ENCODE assay signal across 19 cellular contexts in genomic region chr19:57706346-57706745, GRCh38. TPM values are rescaled to one million over a fixed set of nuclear protein-coding genes. Genes with fewer than 3 reads are reported as not detected.
DNase-seq lines count a peak whose midpoint lies in the region; ATAC-seq, FAIRE-seq and TF ChIP-seq lines count a peak whose summit lies in the region.
"Had no signal": no experiment of that assay in that cellular context is flagged by ENCODE, and none has a peak within 500 bp of the region (broad histone marks: within the 10 kb centered on the region; RNA-seq: fewer than 3 reads in every experiment).

No MANE protein-coding gene starts in this region.

- no peak overlapping the region for H2BK12ac ChIP-seq in trophoblast cell (ENCODE audit: low read length)

- no peak for DNase-seq in A549 (ENCODE audit: low read depth in 1 of 2, low spot score in 1 of 2)
- no peak for DNase-seq in activated B cell treated with CpG ODN at 0.5 μM for 24 hours
- no peak for DNase-seq in trophoblast cell
- no peak for DNase-seq in NCI-H69 (lab: John Stamatoyannopoulos, UW)
- DNase-seq in NCI-H82 treated with DMSO at 0.1 percent for 48 hours (lab: John Stamatoyannopoulos, UW; ENCODE audit: unreplicated experiment) = no peak
- no peak for DNase-seq in GM19240 (ENCODE audit: insufficient read length, low spot score)
- no peak for DNase-seq in stimulated activated CD4-positive, alpha-beta T cell treated with anti-CD3 and anti-CD28 coated beads, Interleukin-2, amount 100 ng/mL, for 24 hours
- DNase-seq: AML-193; CD4-positive, alpha-beta T cell; GDM1; NCI-H1417; NCI-H2029; NCI-H2171 treated with DMSO at 0.1 percent for 48 hours; NCI-H510A; SHP77 treated with DMSO at 0.1 percent for 48 hours had no signal

- H4K8ac ChIP-seq in trophoblast cell (ENCODE audit: low read depth, low read length) = no peak overlapping the region

- H3K4me3 ChIP-seq in A549 (no peak overlapping the region), liver (ENCODE audit: low read depth in 1 of 3, low read length in 3 of 3) (peak overlapping the region in 2 of 3 donors; percentile 44 to 61), trophoblast cell (ENCODE audit: low read depth, low read length) (no peak overlapping the region)

- H3K79me1 ChIP-seq in trophoblast cell (ENCODE audit: low read length) = peaks cover 5% of the 10 kb centered on the region

- no peak for FAIRE-seq in A549 (lab: Jason Lieb, UNC)
- FAIRE-seq: D721Med, H54, RCC 7860 had no signal

- H2AFZ ChIP-seq in trophoblast cell (ENCODE audit: insufficient read depth, low read length, poor library complexity) = no peak overlapping the region

- H3K9me3 Mint-ChIP-seq in activated B cell treated with CpG ODN at 0.5 μM for 24 hours = peaks cover 18% of the 10 kb centered on the region

- H2BK5ac ChIP-seq in trophoblast cell (ENCODE audit: low read depth, low read length, poor library complexity) = no peak overlapping the region

- H3K4ac ChIP-seq in trophoblast cell (ENCODE audit: low read depth, low read length) = peak overlapping the region; percentile 28

- no peak for TF ChIP-seq RAD21 in A549 (conservative IDR thresholded peaks at IDR 0.05 in 1 of 2, IDR thresholded peaks at IDR 0.05 in 1 of 2)
- no peak for TF ChIP-seq RAD21 in liver (IDR thresholded peaks at IDR 0.05)

- H3K4me1 ChIP-seq in A549 (no peaks in the 10 kb centered on the region), liver (ENCODE audit: control insufficient read depth in 4 of 4, insufficient read depth in 4 of 4, low read length in 3 of 4) (peaks cover 0 to 5% (median 1%) of the 10 kb centered on the region in 4 donors), trophoblast cell (ENCODE audit: control insufficient read depth in 1 of 2, insufficient read depth in 2 of 2, low read length in 2 of 2) (peaks cover 9% of the 10 kb centered on the region in 2 experiments)

- no peak overlapping the region for H2BK120ac ChIP-seq in trophoblast cell (ENCODE audit: insufficient read depth, low read length, poor library complexity)

- peak overlapping the region; percentile 27 for H3K27ac Mint-ChIP-seq in activated B cell treated with CpG ODN at 0.5 μM for 24 hours

- no peak overlapping the region for H3K18ac ChIP-seq in trophoblast cell (ENCODE audit: low read length)

- no peak overlapping the region for H3K23ac ChIP-seq in trophoblast cell (ENCODE audit: low read length)

- H2AK5ac ChIP-seq in trophoblast cell (ENCODE audit: low read length) = no peak overlapping the region

- no peak for ATAC-seq in A549
- ATAC-seq in activated B cell treated with CpG ODN at 0.5 μM for 24 hours (ENCODE audit: low read depth) = no peak

- intact Hi-C loops in activated B cell treated with CpG ODN at 0.5 μM for 24 hours (cut with micrococcal nuclease) = no loop called here

- peaks cover 95% of the 10 kb centered on the region for H3K9me3 ChIP-seq in A549
- peaks cover 47 to 67% (median 53%) of the 10 kb centered on the region in 4 donors for H3K9me3 ChIP-seq in liver (ENCODE audit: control insufficient read depth in 4 of 4, low read length in 3 of 4)
- no peaks in the 10 kb centered on the region for H3K9me3 ChIP-seq in trophoblast cell (ENCODE audit: insufficient read depth, low read depth, low read length)

- peaks cover 46% of the 10 kb centered on the region for H3K4me1 Mint-ChIP-seq in activated B cell treated with CpG ODN at 0.5 μM for 24 hours

- peaks cover 0 to 14% (median 9%) of the 10 kb centered on the region in 4 donors for H3K36me3 ChIP-seq in liver (ENCODE audit: control insufficient read depth in 4 of 4, insufficient read depth in 3 of 4, low read depth in 1 of 4, low read length in 3 of 4)
- H3K36me3 ChIP-seq in trophoblast cell (ENCODE audit: control insufficient read depth in 1 of 2, insufficient read depth in 2 of 2, low read length in 2 of 2) = peaks cover 12 to 37% of the 10 kb centered on the region in 2 experiments

- no peak for TF ChIP-seq POLR2A in A549 (IDR thresholded peaks at IDR 0.05; ENCODE audit: low read length)

- TF ChIP-seq EP300 in A549 (IDR thresholded peaks at IDR 0.05) = no peak

- peaks cover 10% of the 10 kb centered on the region for H3K79me2 ChIP-seq in trophoblast cell (ENCODE audit: control insufficient read depth, insufficient read depth, low read length, poor library complexity)

- POLR2A ChIA-PET in A549 (lab: Yijun Ruan, JAX) (no interaction called here), activated B cell treated with CpG ODN at 0.5 μM for 24 hours (lab: Charles Lee) (no interaction called here)

- WGBS in A549 (ENCODE audit: missing lambda C conversion rate) = 95% methylated on average over 1 of the region's 1 CpG
- WGBS in liver = 98% methylated on average over 1 of the region's 1 CpG
- WGBS in trophoblast cell (ENCODE audit: extremely low coverage, insufficient coverage, insufficient read length) = no CpG with 5 or more reads among the region's 1 CpG

- H3K27ac ChIP-seq in A549 = no peak overlapping the region
- no peak overlapping the region for H3K27ac ChIP-seq in liver (ENCODE audit: low read depth in 1 of 2, low read length in 2 of 2)
- H3K27ac ChIP-seq in trophoblast cell (ENCODE audit: low read depth, low read length) = no peak overlapping the region

- TF ChIP-seq CTCF in A549 (IDR thresholded peaks at IDR 0.05) (no peak), activated B cell treated with CpG ODN at 0.5 μM for 24 hours (IDR thresholded peaks at IDR 0.05) (no peak), liver (IDR thresholded peaks at IDR 0.05; ENCODE audit: low read depth, low read length, missing input control) (no peak)

- no peak overlapping the region for H4K12ac ChIP-seq in trophoblast cell (ENCODE audit: low read depth, low read length)

- no peaks in the 10 kb centered on the region for H3K27me3 Mint-ChIP-seq in activated B cell treated with CpG ODN at 0.5 μM for 24 hours
- H3K27me3 Mint-ChIP-seq: CD4-positive, alpha-beta T cell had no signal

- H3K36me3 Mint-ChIP-seq in activated B cell treated with CpG ODN at 0.5 μM for 24 hours (ENCODE audit: low read depth) = peaks cover 66% of the 10 kb centered on the region

- H3K4me2 ChIP-seq in A549 (no peak overlapping the region), trophoblast cell (ENCODE audit: low read length) (no peak overlapping the region)

- H3K9ac ChIP-seq in liver (ENCODE audit: low read depth in 1 of 2, low read length in 2 of 2) (no peak overlapping the region), trophoblast cell (ENCODE audit: low read length) (no peak overlapping the region)

- CTCF ChIA-PET in A549 (lab: Yijun Ruan, JAX) (no interaction called here), activated B cell treated with CpG ODN at 0.5 μM for 24 hours (lab: Charles Lee) (no interaction called here)

- no peak overlapping the region for H4K91ac ChIP-seq in trophoblast cell (ENCODE audit: low read depth, low read length)

- no peaks in the 10 kb centered on the region for H3K27me3 ChIP-seq in liver (ENCODE audit: control insufficient read depth in 4 of 4, insufficient read depth in 4 of 4, low read length in 3 of 4)
- H3K27me3 ChIP-seq in trophoblast cell (ENCODE audit: insufficient read depth, low read length) = no peaks in the 10 kb centered on the region

- no peak overlapping the region for H3K14ac ChIP-seq in trophoblast cell (ENCODE audit: low read length)

- H3K4me3 Mint-ChIP-seq in activated B cell treated with CpG ODN at 0.5 μM for 24 hours = no peak overlapping the region

RNA-seq across cellular contexts. Expression of gene ZNF154, which starts 2.7 kb away (rescaled TPM):
- polyA plus RNA-seq in A549 (2011; rRNA removed) (not detected in 2 replicates), A549 (2017; fragmentation: RNase III; extraction: RNeasy Plus Mini Kit Qiagen cat#74134 plus additional on column Dnase treatment) (not detected in 3 replicates), liver (under 1 TPM; 0.32 to 0.36 TPM)
- not detected in 2 replicates for polyA plus RNA-seq in A549 (2012; cell fraction: cytosol; rRNA removed)
- not detected in 2 replicates for polyA plus RNA-seq in A549 (2012; cell fraction: nucleus; rRNA removed)
- not detected in 2 replicates for polyA minus RNA-seq in A549 (2011; rRNA and poly(A)+ RNA removed)
- total RNA-seq in activated B cell treated with CpG ODN at 0.5 μM for 24 hours (23.2 and 27.9 TPM in 2 replicates), liver (1 to 10 TPM; 2.2 to 4.7 TPM)
- polyA plus RNA-seq in trophoblast cell (2013) = 7.9 and 8.0 TPM in 2 replicates

RNA-seq across cellular contexts. Expression of gene ZNF671, which starts 21.1 kb away (rescaled TPM):
- polyA plus RNA-seq in A549 (2011; rRNA removed) (1.4 and 1.5 TPM in 2 replicates), A549 (2017; fragmentation: RNase III; extraction: RNeasy Plus Mini Kit Qiagen cat#74134 plus additional on column Dnase treatment) (0.85 to 1.1 TPM (median 1.0 TPM) in 3 replicates), liver (1 to 10 TPM in 1 of 2 donors, under 1 TPM in 1; 0.78 to 1.6 TPM)
- polyA plus RNA-seq in A549 (2012; cell fraction: cytosol; rRNA removed) = 0.78 and 0.83 TPM in 2 replicates
- polyA plus RNA-seq in A549 (2012; cell fraction: nucleus; rRNA removed) = 1.2 and 2.2 TPM in 2 replicates
- polyA minus RNA-seq in A549 (2011; rRNA and poly(A)+ RNA removed) = 1.9 and 2.3 TPM in 2 replicates
- total RNA-seq in activated B cell treated with CpG ODN at 0.5 μM for 24 hours (25.2 and 27.0 TPM in 2 replicates), liver (1 to 10 TPM; 2.4 to 9.3 TPM)
- 2.1 and 2.2 TPM in 2 replicates for polyA plus RNA-seq in trophoblast cell (2013)

RNA-seq across cellular contexts. Expression of gene ZNF551, which starts 24.6 kb away (rescaled TPM):
- polyA plus RNA-seq in A549 (2011; rRNA removed) (8.2 and 8.4 TPM in 2 replicates), A549 (2017; fragmentation: RNase III; extraction: RNeasy Plus Mini Kit Qiagen cat#74134 plus additional on column Dnase treatment) (4.2 to 6.0 TPM (median 4.3 TPM) in 3 replicates), liver (1 to 10 TPM in 1 of 2 donors, under 1 TPM in 1; 0.79 to 1.0 TPM)
- polyA plus RNA-seq in A549 (2012; cell fraction: cytosol; rRNA removed) = 4.2 and 5.9 TPM in 2 replicates
- polyA plus RNA-seq in A549 (2012; cell fraction: nucleus; rRNA removed) = 4.7 and 9.1 TPM in 2 replicates
- polyA minus RNA-seq in A549 (2011; rRNA and poly(A)+ RNA removed) = 10.2 and 13.5 TPM in 2 replicates
- total RNA-seq in activated B cell treated with CpG ODN at 0.5 μM for 24 hours (20.0 and 28.6 TPM in 2 replicates), liver (10 to 100 TPM in 1 of 2 donors, 1 to 10 TPM in 1; 3.1 to 10.5 TPM)
- polyA plus RNA-seq in trophoblast cell (2013) = 5.2 TPM in 2 replicates

RNA-seq across cellular contexts. Expression of gene ZSCAN4, which starts 37.6 kb away (rescaled TPM):
- polyA plus RNA-seq in A549 (2011; rRNA removed) (0.04 TPM in 1 of 2 replicates, not detected in the other), A549 (2017; fragmentation: RNase III; extraction: RNeasy Plus Mini Kit Qiagen cat#74134 plus additional on column Dnase treatment) (not detected in 3 replicates), liver (not detected)
- polyA plus RNA-seq in A549 (2012; cell fraction: cytosol; rRNA removed) = not detected in 2 replicates
- not detected in 2 replicates for polyA plus RNA-seq in A549 (2012; cell fraction: nucleus; rRNA removed)
- not detected in 2 replicates for polyA minus RNA-seq in A549 (2011; rRNA and poly(A)+ RNA removed)
- total RNA-seq in activated B cell treated with CpG ODN at 0.5 μM for 24 hours (not detected in 2 replicates), liver (not detected)
- polyA plus RNA-seq in trophoblast cell (2013) = 2.2 TPM in 2 replicates
- total RNA-seq: CD4-positive, alpha-beta T cell had no signal

RNA-seq across cellular contexts. Expression of gene ZNF776, which starts 40.3 kb away (rescaled TPM):
- polyA plus RNA-seq in A549 (2011; rRNA removed) = 9.3 and 10.5 TPM in 2 replicates
- 2.3 and 4.4 TPM in 2 replicates for polyA plus RNA-seq in A549 (2012; cell fraction: cytosol; rRNA removed)
- 3.3 and 4.7 TPM in 2 replicates for polyA plus RNA-seq in A549 (2012; cell fraction: nucleus; rRNA removed)
- polyA plus RNA-seq in A549 (2017; fragmentation: RNase III; extraction: RNeasy Plus Mini Kit Qiagen cat#74134 plus additional on column Dnase treatment) = 5.3 to 7.0 TPM (median 6.1 TPM) in 3 replicates
- 10.2 and 14.7 TPM in 2 replicates for polyA minus RNA-seq in A549 (2011; rRNA and poly(A)+ RNA removed)
- total RNA-seq in activated B cell treated with CpG ODN at 0.5 μM for 24 hours = 26.5 and 29.9 TPM in 2 replicates
- 10 to 100 TPM in 1 of 2 donors, 1 to 10 TPM in 1; 8.7 to 20.3 TPM for total RNA-seq in liver
- polyA plus RNA-seq in liver = 1 to 10 TPM; 2.0 to 4.1 TPM
- polyA plus RNA-seq in trophoblast cell (2013) = 8.9 and 9.9 TPM in 2 replicates

Comparison
In these comparisons a context has a peak if more than half of its experiments do, and no peak if none do; other contexts are left out.
1. H3K4me3 ChIP-seq: peak in liver (2 of 3); none in A549 (single experiment) and trophoblast cell (single experiment).